ENCODE assay signal across 1 cellular context in the genomic region with DNA sequence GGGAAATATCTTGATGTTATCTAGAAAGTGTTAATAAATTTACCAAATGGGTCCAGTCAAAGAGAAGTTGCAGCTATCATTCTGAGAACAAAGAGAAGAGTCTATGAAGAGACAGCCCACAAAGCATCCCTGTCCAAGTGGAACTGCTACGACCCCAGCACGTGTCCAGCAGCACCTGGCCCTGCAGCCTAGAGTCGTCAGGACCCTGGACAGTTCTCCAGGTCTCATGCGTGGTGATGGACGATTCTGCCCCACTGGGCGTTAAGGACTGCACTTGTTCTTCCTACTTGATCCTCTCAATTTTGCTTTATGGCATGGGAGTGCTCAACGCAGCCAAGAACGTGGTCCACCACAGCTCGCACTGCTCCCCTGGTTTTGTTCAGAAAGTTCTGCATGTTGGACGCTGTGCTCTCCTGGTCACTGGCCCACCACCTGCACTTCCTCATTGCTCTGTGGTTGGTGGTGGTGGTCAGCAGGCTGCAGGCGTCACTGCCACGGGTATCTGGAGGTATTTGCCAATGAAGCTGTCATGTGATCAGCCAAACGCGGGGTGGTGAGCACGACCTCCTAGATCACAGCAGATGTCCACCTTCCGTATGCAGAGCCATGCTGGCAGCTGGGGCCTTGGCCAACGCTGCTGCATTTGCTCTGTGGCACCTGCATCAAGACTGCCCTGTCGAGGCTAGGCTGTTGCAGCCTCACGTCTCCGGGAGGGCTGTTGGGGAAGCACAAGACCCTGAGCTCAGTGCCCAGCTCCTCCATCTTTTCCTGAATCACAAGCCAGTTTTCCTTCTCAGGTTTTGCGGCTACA.
A peak's percentile ranks its signal among the peaks of the same experiment; 100 is the strongest.
TF ChIP-seq lines count a peak whose summit lies in the region.

No MANE protein-coding gene starts in this region.

TF ChIP-seq in Ishikawa, 13 proteins besides CTCF, POLR2A, EP300 and RAD21 (continued from another document):
- TF ChIP-seq, protein P1, sequence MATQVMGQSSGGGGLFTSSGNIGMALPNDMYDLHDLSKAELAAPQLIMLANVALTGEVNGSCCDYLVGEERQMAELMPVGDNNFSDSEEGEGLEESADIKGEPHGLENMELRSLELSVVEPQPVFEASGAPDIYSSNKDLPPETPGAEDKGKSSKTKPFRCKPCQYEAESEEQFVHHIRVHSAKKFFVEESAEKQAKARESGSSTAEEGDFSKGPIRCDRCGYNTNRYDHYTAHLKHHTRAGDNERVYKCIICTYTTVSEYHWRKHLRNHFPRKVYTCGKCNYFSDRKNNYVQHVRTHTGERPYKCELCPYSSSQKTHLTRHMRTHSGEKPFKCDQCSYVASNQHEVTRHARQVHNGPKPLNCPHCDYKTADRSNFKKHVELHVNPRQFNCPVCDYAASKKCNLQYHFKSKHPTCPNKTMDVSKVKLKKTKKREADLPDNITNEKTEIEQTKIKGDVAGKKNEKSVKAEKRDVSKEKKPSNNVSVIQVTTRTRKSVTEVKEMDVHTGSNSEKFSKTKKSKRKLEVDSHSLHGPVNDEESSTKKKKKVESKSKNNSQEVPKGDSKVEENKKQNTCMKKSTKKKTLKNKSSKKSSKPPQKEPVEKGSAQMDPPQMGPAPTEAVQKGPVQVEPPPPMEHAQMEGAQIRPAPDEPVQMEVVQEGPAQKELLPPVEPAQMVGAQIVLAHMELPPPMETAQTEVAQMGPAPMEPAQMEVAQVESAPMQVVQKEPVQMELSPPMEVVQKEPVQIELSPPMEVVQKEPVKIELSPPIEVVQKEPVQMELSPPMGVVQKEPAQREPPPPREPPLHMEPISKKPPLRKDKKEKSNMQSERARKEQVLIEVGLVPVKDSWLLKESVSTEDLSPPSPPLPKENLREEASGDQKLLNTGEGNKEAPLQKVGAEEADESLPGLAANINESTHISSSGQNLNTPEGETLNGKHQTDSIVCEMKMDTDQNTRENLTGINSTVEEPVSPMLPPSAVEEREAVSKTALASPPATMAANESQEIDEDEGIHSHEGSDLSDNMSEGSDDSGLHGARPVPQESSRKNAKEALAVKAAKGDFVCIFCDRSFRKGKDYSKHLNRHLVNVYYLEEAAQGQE (IDR thresholded peaks at IDR 0.05; ENCODE audit: low read depth), result peak; percentile 91
- TF ChIP-seq, protein P2, sequence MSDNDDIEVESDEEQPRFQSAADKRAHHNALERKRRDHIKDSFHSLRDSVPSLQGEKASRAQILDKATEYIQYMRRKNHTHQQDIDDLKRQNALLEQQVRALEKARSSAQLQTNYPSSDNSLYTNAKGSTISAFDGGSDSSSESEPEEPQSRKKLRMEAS (IDR thresholded peaks at IDR 0.05), result peak; percentile 46
- TF ChIP-seq, protein P3, sequence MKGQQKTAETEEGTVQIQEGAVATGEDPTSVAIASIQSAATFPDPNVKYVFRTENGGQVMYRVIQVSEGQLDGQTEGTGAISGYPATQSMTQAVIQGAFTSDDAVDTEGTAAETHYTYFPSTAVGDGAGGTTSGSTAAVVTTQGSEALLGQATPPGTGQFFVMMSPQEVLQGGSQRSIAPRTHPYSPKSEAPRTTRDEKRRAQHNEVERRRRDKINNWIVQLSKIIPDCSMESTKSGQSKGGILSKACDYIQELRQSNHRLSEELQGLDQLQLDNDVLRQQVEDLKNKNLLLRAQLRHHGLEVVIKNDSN (IDR thresholded peaks at IDR 0.05), result peak; percentile 39; the same call in 1 of the 2 replicates
